ENCODE assay signal across 35 cellular contexts in genomic region chr21:30233228-30233627, GRCh38. TPM values are rescaled to one million over a fixed set of nuclear protein-coding genes. Genes with fewer than 3 reads are reported as not detected.
"Had no signal": no experiment of that assay in that cellular context is flagged by ENCODE, and none has a peak within 500 bp of the region (broad histone marks: within the 10 kb centered on the region; RNA-seq: fewer than 3 reads in every experiment).

No MANE protein-coding gene starts in this region.

- H3K27ac ChIP-seq: brain microvascular endothelial cell, esophagus muscularis mucosa, gastroesophageal sphincter had no signal

- H3K27me3 ChIP-seq: brain microvascular endothelial cell, esophagus muscularis mucosa, gastroesophageal sphincter had no signal

- ATAC-seq: activated T-cell treated with anti-CD3 and anti-CD28 coated beads, Interleukin-2, amount 50 U/mL, for 72 hours; effector memory CD8-positive, alpha-beta T cell; gastroesophageal sphincter; WTC11 had no signal

- H3K4me1 Mint-ChIP-seq: activated CD4-positive, alpha-beta memory T cell treated with anti-CD3 and anti-CD28 coated beads, Interleukin-2, amount 10 ng/mL, durations not matched to agents 7 days and 5 days; activated CD4-positive, alpha-beta T cell treated with anti-CD3 and anti-CD28 coated beads, Interleukin-2, amount 10 ng/mL, durations not matched to agents 7 days and 5 days; central memory CD8-positive, alpha-beta T cell had no signal

- DNase-seq: activated CD4-positive, alpha-beta memory T cell treated with anti-CD3 and anti-CD28 coated beads, Interleukin-2, amount 10 ng/mL, durations not matched to agents 7 days and 5 days; activated CD4-positive, alpha-beta T cell treated with anti-CD3 and anti-CD28 coated beads for 1 hour; activated CD4-positive, alpha-beta T cell treated with anti-CD3 and anti-CD28 coated beads for 4 hours; activated CD4-positive, alpha-beta T cell treated with anti-CD3 and anti-CD28 coated beads, Interleukin-2, amount 10 ng/mL, durations not matched to agents 7 days and 5 days; activated CD4-positive, alpha-beta T cell treated with anti-CD3 and anti-CD28 coated beads, Interleukin-2, amount 50 U/mL, for 4 hours; activated CD8-positive, alpha-beta memory T cell treated with anti-CD3 and anti-CD28 coated beads, Interleukin-2, amount 50 U/mL, for 48 hours; activated gamma-delta T cell; activated naive CD4-positive, alpha-beta T cell; activated naive CD4-positive, alpha-beta T cell treated with anti-CD3 and anti-CD28 coated beads, Interleukin-2, amount 50 U/mL, for 16 hours; activated T-cell treated with anti-CD3 and anti-CD28 coated beads for 4 hours; activated T-cell treated with anti-CD3 and anti-CD28 coated beads, Interleukin-2, amount 50 U/mL, for 24 hours; activated T-cell treated with anti-CD3 and anti-CD28 coated beads, Interleukin-2, amount 50 U/mL, for 72 hours; amniotic stem cell; anterior cingulate cortex; brain microvascular endothelial cell; cortex of kidney; dermis blood vessel endothelial cell; effector CD4-positive, alpha-beta T cell; effector memory CD8-positive, alpha-beta T cell; erythroblast; foreskin melanocyte; T-helper 1 cell; T-helper 2 cell had no signal

- H3K36me3 Mint-ChIP-seq: activated naive CD8-positive, alpha-beta T cell; WTC11 had no signal

- H3K36me3 ChIP-seq: brain microvascular endothelial cell, esophagus muscularis mucosa, gastroesophageal sphincter had no signal

- H3K9me3 Mint-ChIP-seq: activated CD4-positive, alpha-beta memory T cell treated with anti-CD3 and anti-CD28 coated beads, Interleukin-2, amount 10 ng/mL, durations not matched to agents 7 days and 5 days; activated CD4-positive, alpha-beta T cell treated with anti-CD3 and anti-CD28 coated beads, Interleukin-2, amount 10 ng/mL, durations not matched to agents 7 days and 5 days; activated T-cell treated with anti-CD3 and anti-CD28 coated beads, Interleukin-2, amount 50 U/mL, for 24 hours had no signal

- H3K4me3 ChIP-seq: esophagus muscularis mucosa, gastroesophageal sphincter had no signal

- H3K9me3 ChIP-seq: esophagus muscularis mucosa had no signal

- H3K27ac Mint-ChIP-seq: activated CD4-positive, alpha-beta memory T cell treated with anti-CD3 and anti-CD28 coated beads, Interleukin-2, amount 10 ng/mL, durations not matched to agents 7 days and 5 days; activated CD4-positive, alpha-beta T cell treated with anti-CD3 and anti-CD28 coated beads, Interleukin-2, amount 10 ng/mL, durations not matched to agents 7 days and 5 days; activated naive CD8-positive, alpha-beta T cell; activated T-cell treated with anti-CD3 and anti-CD28 coated beads, Interleukin-2, amount 50 U/mL, for 24 hours; activated T-cell treated with anti-CD3 and anti-CD28 coated beads, Interleukin-2, amount 50 U/mL, for 72 hours; effector memory CD8-positive, alpha-beta T cell; WTC11 had no signal

- H3K4me3 Mint-ChIP-seq: activated CD4-positive, alpha-beta memory T cell treated with anti-CD3 and anti-CD28 coated beads, Interleukin-2, amount 10 ng/mL, durations not matched to agents 7 days and 5 days; activated CD4-positive, alpha-beta T cell treated with anti-CD3 and anti-CD28 coated beads, Interleukin-2, amount 10 ng/mL, durations not matched to agents 7 days and 5 days; activated naive CD8-positive, alpha-beta T cell; activated T-cell treated with anti-CD3 and anti-CD28 coated beads, Interleukin-2, amount 50 U/mL, for 24 hours; activated T-cell treated with anti-CD3 and anti-CD28 coated beads, Interleukin-2, amount 50 U/mL, for 72 hours; central memory CD8-positive, alpha-beta T cell; effector memory CD8-positive, alpha-beta T cell; WTC11 had no signal

- H3K27me3 Mint-ChIP-seq: activated CD4-positive, alpha-beta memory T cell treated with anti-CD3 and anti-CD28 coated beads, Interleukin-2, amount 10 ng/mL, durations not matched to agents 7 days and 5 days; activated CD4-positive, alpha-beta T cell treated with anti-CD3 and anti-CD28 coated beads, Interleukin-2, amount 10 ng/mL, durations not matched to agents 7 days and 5 days; activated naive CD8-positive, alpha-beta T cell; activated T-cell treated with anti-CD3 and anti-CD28 coated beads, Interleukin-2, amount 50 U/mL, for 24 hours; central memory CD8-positive, alpha-beta T cell; effector memory CD8-positive, alpha-beta T cell had no signal

- H3K4me1 ChIP-seq: esophagus muscularis mucosa, gastroesophageal sphincter had no signal

RNA-seq across cellular contexts. Expression of gene CLDN8, which starts 17.3 kb away (rescaled TPM):
- total RNA-seq: activated CD4-positive, alpha-beta memory T cell treated with anti-CD3 and anti-CD28 coated beads, Interleukin-2, amount 10 ng/mL, durations not matched to agents 7 days and 5 days; activated CD4-positive, alpha-beta T cell treated with anti-CD3 and anti-CD28 coated beads, Interleukin-2, amount 10 ng/mL, durations not matched to agents 7 days and 5 days; activated T-cell treated with anti-CD3 and anti-CD28 coated beads, Interleukin-2, amount 50 U/mL, for 72 hours; astrocyte; cardiac septum; cerebellum; dermis blood vessel endothelial cell; esophagus muscularis mucosa; fibroblast of lung; fibroblast of villous mesenchyme; glomerular endothelial cell; WTC11 had no signal

RNA-seq across cellular contexts. Expression of gene KRTAP24-1, which starts 49.5 kb away (rescaled TPM):
- total RNA-seq: activated CD4-positive, alpha-beta memory T cell treated with anti-CD3 and anti-CD28 coated beads, Interleukin-2, amount 10 ng/mL, durations not matched to agents 7 days and 5 days; activated CD4-positive, alpha-beta T cell treated with anti-CD3 and anti-CD28 coated beads, Interleukin-2, amount 10 ng/mL, durations not matched to agents 7 days and 5 days; activated T-cell treated with anti-CD3 and anti-CD28 coated beads, Interleukin-2, amount 50 U/mL, for 72 hours; astrocyte; bronchial epithelial cell; cardiac septum; cerebellum; dermis blood vessel endothelial cell; esophagus muscularis mucosa; fibroblast of lung; fibroblast of villous mesenchyme; gastroesophageal sphincter; glomerular endothelial cell; WTC11 had no signal

RNA-seq across cellular contexts. Expression of gene KRTAP25-1, which starts 56.1 kb away (rescaled TPM):
- total RNA-seq: activated CD4-positive, alpha-beta memory T cell treated with anti-CD3 and anti-CD28 coated beads, Interleukin-2, amount 10 ng/mL, durations not matched to agents 7 days and 5 days; activated CD4-positive, alpha-beta T cell treated with anti-CD3 and anti-CD28 coated beads, Interleukin-2, amount 10 ng/mL, durations not matched to agents 7 days and 5 days; activated T-cell treated with anti-CD3 and anti-CD28 coated beads, Interleukin-2, amount 50 U/mL, for 72 hours; astrocyte; bronchial epithelial cell; cardiac septum; cerebellum; dermis blood vessel endothelial cell; esophagus muscularis mucosa; fibroblast of lung; fibroblast of villous mesenchyme; gastroesophageal sphincter; glomerular endothelial cell; WTC11 had no signal
